ENCODE assay signal across 1 cellular context in the genomic region with DNA sequence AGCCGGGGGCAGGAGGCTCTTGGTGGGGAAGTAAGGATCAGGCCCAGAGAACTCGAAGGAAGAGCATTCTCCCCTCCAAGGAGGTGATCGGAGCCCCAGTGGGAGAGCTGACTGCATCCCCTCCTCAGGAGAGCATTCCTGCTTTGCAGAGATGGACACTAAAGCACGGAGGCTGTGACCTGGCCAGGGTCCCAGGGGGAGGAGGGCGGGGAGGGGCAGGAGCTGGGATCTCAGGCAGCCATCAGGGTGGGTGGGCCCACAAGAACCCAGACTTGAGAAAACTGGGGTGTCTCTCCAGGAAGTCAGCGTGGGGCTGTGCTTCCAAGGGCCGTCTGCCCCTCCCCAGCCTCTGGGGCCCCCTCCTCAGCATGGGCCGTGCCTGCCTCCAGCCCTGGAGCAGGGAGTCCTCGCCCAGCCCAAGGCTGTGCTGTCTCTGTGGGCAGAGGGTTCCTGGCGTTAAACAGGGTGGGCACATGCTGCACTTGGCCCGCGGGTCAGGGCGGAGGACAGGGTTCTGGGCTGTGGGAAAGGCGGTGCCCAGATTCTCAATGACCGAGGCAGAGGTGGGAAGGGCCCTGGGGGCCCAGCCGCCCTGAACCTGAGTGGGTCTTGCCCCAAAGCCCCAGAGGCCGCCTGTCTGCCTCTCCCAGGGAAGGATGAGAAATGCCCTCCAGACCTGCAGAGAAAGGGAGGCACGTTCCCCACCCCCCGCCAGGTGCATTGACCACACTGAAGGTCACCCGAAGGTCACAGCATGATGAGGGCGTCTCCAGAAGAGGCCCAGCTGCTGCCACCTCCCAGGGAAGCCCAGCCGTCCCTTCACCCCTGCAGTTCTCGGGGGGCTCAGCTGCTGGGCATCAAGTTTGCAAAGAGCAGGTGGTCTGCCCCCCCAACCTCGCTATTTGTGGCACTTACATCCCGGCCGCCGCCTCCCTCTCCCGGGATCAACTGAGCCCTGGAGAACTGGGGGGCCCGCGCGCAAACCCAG.
TF ChIP-seq lines count a peak whose summit lies in the region.

No MANE protein-coding gene starts in this region.

TF ChIP-seq in HepG2, 621 proteins besides CTCF, POLR2A, EP300 and RAD21:
- TF ChIP-seq KDM2A (CRISPR knock-in tag; IDR thresholded peaks at IDR 0.05; ENCODE audit: borderline replicate concordance, low read depth): peak; percentile 81
- no peak for TF ChIP-seq RFXAP (CRISPR knock-in tag; IDR thresholded peaks at IDR 0.05; ENCODE audit: borderline replicate concordance)
- no peak for TF ChIP-seq ISL2 (CRISPR knock-in tag; IDR thresholded peaks at IDR 0.05)
- TF ChIP-seq HNRNPL (IDR thresholded peaks at IDR 0.05; ENCODE audit: low read depth, low read length): 0 out of 2 replicates have a peak, but pooled peaks have one; percentile 27
- 0 out of 2 replicates have a peak, but pooled peaks have one; percentile 26 for TF ChIP-seq PCBP1 (IDR thresholded peaks at IDR 0.05; ENCODE audit: borderline replicate concordance, low read depth, low read length)
- TF ChIP-seq, protein P1, sequence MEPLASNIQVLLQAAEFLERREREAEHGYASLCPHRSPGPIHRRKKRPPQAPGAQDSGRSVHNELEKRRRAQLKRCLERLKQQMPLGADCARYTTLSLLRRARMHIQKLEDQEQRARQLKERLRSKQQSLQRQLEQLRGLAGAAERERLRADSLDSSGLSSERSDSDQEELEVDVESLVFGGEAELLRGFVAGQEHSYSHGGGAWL (CRISPR knock-in tag; IDR thresholded peaks at IDR 0.05): no peak
- TF ChIP-seq ZNF251 (CRISPR knock-in tag; IDR thresholded peaks at IDR 0.05): no peak
- no peak for TF ChIP-seq ZMYM3 (CRISPR knock-in tag; IDR thresholded peaks at IDR 0.05)
- TF ChIP-seq NR2F6 (IDR thresholded peaks at IDR 0.05): no peak
- 0 out of 2 replicates have a peak, but pooled peaks have one; percentile 10 for TF ChIP-seq NR2F6 (CRISPR knock-in tag; IDR thresholded peaks at IDR 0.05)
- peak; percentile 76 for TF ChIP-seq AKAP8 (CRISPR knock-in tag; IDR thresholded peaks at IDR 0.05)
- TF ChIP-seq SNAPC4 (CRISPR knock-in tag; IDR thresholded peaks at IDR 0.05): no peak
- TF ChIP-seq ZNF468 (CRISPR knock-in tag; IDR thresholded peaks at IDR 0.05): no peak
- TF ChIP-seq ZNF790 (CRISPR knock-in tag; IDR thresholded peaks at IDR 0.05; ENCODE audit: borderline replicate concordance): no peak
- TF ChIP-seq ZSCAN21 (CRISPR knock-in tag; IDR thresholded peaks at IDR 0.05; ENCODE audit: borderline replicate concordance): no peak
- TF ChIP-seq, protein P2, sequence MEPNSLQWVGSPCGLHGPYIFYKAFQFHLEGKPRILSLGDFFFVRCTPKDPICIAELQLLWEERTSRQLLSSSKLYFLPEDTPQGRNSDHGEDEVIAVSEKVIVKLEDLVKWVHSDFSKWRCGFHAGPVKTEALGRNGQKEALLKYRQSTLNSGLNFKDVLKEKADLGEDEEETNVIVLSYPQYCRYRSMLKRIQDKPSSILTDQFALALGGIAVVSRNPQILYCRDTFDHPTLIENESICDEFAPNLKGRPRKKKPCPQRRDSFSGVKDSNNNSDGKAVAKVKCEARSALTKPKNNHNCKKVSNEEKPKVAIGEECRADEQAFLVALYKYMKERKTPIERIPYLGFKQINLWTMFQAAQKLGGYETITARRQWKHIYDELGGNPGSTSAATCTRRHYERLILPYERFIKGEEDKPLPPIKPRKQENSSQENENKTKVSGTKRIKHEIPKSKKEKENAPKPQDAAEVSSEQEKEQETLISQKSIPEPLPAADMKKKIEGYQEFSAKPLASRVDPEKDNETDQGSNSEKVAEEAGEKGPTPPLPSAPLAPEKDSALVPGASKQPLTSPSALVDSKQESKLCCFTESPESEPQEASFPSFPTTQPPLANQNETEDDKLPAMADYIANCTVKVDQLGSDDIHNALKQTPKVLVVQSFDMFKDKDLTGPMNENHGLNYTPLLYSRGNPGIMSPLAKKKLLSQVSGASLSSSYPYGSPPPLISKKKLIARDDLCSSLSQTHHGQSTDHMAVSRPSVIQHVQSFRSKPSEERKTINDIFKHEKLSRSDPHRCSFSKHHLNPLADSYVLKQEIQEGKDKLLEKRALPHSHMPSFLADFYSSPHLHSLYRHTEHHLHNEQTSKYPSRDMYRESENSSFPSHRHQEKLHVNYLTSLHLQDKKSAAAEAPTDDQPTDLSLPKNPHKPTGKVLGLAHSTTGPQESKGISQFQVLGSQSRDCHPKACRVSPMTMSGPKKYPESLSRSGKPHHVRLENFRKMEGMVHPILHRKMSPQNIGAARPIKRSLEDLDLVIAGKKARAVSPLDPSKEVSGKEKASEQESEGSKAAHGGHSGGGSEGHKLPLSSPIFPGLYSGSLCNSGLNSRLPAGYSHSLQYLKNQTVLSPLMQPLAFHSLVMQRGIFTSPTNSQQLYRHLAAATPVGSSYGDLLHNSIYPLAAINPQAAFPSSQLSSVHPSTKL (CRISPR knock-in tag; IDR thresholded peaks at IDR 0.05): no peak
- peak; percentile 9; the same call in 1 of the 2 replicates for TF ChIP-seq SALL1 (CRISPR knock-in tag; IDR thresholded peaks at IDR 0.05)
- no peak for TF ChIP-seq ZNF720 (CRISPR knock-in tag; IDR thresholded peaks at IDR 0.05)
- TF ChIP-seq CREB1 (IDR thresholded peaks at IDR 0.05): no peak
- no peak for TF ChIP-seq CREB1 (CRISPR knock-in tag; IDR thresholded peaks at IDR 0.05)
- peak; percentile 72 for TF ChIP-seq RARA (CRISPR knock-in tag; IDR thresholded peaks at IDR 0.05)
- peak; percentile 54 for TF ChIP-seq AGO1 (IDR thresholded peaks at IDR 0.05; ENCODE audit: low read depth, low read length, poor library complexity, severe bottlenecking)
- TF ChIP-seq, protein P3, sequence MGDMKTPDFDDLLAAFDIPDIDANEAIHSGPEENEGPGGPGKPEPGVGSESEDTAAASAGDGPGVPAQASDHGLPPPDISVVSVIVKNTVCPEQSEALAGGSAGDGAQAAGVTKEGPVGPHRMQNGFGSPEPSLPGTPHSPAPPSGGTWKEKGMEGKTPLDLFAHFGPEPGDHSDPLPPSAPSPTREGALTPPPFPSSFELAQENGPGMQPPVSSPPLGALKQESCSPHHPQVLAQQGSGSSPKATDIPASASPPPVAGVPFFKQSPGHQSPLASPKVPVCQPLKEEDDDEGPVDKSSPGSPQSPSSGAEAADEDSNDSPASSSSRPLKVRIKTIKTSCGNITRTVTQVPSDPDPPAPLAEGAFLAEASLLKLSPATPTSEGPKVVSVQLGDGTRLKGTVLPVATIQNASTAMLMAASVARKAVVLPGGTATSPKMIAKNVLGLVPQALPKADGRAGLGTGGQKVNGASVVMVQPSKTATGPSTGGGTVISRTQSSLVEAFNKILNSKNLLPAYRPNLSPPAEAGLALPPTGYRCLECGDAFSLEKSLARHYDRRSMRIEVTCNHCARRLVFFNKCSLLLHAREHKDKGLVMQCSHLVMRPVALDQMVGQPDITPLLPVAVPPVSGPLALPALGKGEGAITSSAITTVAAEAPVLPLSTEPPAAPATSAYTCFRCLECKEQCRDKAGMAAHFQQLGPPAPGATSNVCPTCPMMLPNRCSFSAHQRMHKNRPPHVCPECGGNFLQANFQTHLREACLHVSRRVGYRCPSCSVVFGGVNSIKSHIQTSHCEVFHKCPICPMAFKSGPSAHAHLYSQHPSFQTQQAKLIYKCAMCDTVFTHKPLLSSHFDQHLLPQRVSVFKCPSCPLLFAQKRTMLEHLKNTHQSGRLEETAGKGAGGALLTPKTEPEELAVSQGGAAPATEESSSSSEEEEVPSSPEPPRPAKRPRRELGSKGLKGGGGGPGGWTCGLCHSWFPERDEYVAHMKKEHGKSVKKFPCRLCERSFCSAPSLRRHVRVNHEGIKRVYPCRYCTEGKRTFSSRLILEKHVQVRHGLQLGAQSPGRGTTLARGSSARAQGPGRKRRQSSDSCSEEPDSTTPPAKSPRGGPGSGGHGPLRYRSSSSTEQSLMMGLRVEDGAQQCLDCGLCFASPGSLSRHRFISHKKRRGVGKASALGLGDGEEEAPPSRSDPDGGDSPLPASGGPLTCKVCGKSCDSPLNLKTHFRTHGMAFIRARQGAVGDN (CRISPR knock-in tag; IDR thresholded peaks at IDR 0.05): 0 out of 2 replicates have a peak, but pooled peaks have one; percentile 17
- TF ChIP-seq ESRRA (CRISPR knock-in tag; IDR thresholded peaks at IDR 0.05; ENCODE audit: low read depth): peak; percentile 97
